1 cellular context compared by ENCODE assay signal in the genomic region with DNA sequence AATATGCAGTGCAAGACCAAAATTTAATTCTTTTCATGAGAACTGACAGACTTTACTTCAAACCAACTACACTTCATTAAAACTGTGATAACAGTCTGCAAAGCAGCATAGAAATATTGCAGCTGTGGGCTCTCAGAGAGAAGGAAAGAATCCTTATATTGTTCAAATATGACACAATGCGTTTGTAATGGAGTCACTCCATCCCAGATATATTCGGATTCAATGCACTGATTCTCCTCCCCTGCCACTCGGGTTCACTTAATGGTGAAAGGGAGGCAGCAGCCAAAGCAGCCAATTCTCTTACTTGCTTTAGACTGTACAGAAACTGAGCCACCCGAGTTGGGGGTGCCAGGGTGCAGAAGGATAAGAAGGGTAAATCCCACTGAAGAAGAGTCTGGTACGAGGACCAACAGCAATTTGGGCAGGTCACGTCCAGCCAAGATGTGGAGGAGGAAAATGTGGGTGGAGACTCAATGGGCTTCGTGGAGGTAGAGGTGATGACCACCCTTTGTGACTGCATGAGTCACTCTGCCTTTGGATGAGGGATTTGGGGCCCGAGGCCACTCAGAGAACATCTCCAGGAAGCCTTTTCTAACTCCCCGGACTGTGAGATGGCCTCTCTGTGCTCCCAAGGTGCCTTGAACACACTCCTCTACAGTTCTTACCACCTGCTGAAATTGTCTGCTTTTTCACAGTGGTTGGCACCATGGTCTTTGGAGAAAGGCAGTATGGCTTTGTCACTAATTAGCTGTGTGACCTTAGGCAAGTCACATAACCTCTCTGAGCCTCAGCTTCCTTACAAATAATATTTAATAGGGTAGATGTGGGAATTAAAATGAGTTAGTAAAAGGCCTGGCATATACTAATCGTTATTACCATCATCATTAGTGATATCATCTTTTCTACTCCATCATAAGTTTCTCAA.
TF ChIP-seq lines count a peak whose summit lies in the region.

No MANE protein-coding gene starts in this region.

TF ChIP-seq in HCT116, 20 proteins besides CTCF, POLR2A, EP300 and RAD21 (continued from another document):
- TF ChIP-seq, protein P1, sequence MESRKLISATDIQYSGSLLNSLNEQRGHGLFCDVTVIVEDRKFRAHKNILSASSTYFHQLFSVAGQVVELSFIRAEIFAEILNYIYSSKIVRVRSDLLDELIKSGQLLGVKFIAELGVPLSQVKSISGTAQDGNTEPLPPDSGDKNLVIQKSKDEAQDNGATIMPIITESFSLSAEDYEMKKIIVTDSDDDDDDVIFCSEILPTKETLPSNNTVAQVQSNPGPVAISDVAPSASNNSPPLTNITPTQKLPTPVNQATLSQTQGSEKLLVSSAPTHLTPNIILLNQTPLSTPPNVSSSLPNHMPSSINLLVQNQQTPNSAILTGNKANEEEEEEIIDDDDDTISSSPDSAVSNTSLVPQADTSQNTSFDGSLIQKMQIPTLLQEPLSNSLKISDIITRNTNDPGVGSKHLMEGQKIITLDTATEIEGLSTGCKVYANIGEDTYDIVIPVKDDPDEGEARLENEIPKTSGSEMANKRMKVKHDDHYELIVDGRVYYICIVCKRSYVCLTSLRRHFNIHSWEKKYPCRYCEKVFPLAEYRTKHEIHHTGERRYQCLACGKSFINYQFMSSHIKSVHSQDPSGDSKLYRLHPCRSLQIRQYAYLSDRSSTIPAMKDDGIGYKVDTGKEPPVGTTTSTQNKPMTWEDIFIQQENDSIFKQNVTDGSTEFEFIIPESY (IDR thresholded peaks at IDR 0.05; ENCODE audit: extremely low read depth, insufficient replicate concordance, low read length) = no peak
- TF ChIP-seq JUND (IDR thresholded peaks at IDR 0.05) (no peak), POLR2AphosphoS5 (IDR thresholded peaks at IDR 0.05; ENCODE audit: low read depth, low read length) (no peak), CEBPB (IDR thresholded peaks at IDR 0.05; ENCODE audit: low read depth) (no peak), SP1 (IDR thresholded peaks at IDR 0.05; ENCODE audit: low read depth) (no peak), EZH2 (IDR thresholded peaks at IDR 0.05) (no peak), CBX3 (IDR thresholded peaks at IDR 0.05; ENCODE audit: low read depth) (no peak), ELF1 (IDR thresholded peaks at IDR 0.05; ENCODE audit: borderline replicate concordance, low read depth) (no peak)
- TF ChIP-seq, protein P2, sequence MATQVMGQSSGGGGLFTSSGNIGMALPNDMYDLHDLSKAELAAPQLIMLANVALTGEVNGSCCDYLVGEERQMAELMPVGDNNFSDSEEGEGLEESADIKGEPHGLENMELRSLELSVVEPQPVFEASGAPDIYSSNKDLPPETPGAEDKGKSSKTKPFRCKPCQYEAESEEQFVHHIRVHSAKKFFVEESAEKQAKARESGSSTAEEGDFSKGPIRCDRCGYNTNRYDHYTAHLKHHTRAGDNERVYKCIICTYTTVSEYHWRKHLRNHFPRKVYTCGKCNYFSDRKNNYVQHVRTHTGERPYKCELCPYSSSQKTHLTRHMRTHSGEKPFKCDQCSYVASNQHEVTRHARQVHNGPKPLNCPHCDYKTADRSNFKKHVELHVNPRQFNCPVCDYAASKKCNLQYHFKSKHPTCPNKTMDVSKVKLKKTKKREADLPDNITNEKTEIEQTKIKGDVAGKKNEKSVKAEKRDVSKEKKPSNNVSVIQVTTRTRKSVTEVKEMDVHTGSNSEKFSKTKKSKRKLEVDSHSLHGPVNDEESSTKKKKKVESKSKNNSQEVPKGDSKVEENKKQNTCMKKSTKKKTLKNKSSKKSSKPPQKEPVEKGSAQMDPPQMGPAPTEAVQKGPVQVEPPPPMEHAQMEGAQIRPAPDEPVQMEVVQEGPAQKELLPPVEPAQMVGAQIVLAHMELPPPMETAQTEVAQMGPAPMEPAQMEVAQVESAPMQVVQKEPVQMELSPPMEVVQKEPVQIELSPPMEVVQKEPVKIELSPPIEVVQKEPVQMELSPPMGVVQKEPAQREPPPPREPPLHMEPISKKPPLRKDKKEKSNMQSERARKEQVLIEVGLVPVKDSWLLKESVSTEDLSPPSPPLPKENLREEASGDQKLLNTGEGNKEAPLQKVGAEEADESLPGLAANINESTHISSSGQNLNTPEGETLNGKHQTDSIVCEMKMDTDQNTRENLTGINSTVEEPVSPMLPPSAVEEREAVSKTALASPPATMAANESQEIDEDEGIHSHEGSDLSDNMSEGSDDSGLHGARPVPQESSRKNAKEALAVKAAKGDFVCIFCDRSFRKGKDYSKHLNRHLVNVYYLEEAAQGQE (IDR thresholded peaks at IDR 0.05; ENCODE audit: low read depth) = no peak
- TF ChIP-seq, protein P3, sequence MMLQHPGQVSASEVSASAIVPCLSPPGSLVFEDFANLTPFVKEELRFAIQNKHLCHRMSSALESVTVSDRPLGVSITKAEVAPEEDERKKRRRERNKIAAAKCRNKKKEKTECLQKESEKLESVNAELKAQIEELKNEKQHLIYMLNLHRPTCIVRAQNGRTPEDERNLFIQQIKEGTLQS (IDR thresholded peaks at IDR 0.05) = no peak
- TF ChIP-seq, protein P4, sequence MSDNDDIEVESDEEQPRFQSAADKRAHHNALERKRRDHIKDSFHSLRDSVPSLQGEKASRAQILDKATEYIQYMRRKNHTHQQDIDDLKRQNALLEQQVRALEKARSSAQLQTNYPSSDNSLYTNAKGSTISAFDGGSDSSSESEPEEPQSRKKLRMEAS (IDR thresholded peaks at IDR 0.05) = no peak; the same call in 1 of the 2 replicates
